Comparison of ENCODE assay signal across 39 cellular contexts in genomic region chr5:90066920-90067319, GRCh38.
"Had no signal": no experiment of that assay in that cellular context is flagged by ENCODE, and none has a peak within 500 bp of the region (broad histone marks: within the 10 kb centered on the region; RNA-seq: fewer than 3 reads in every experiment).

No MANE protein-coding gene starts in this region.

- H3K27me3 ChIP-seq: adrenal gland, body of pancreas, brain microvascular endothelial cell, breast epithelium, cardiac muscle cell had no signal

- H3K27ac Mint-ChIP-seq: activated naive CD4-positive, alpha-beta T cell treated with anti-CD3 and anti-CD28 coated beads for 36 hours; activated naive CD4-positive, alpha-beta T cell treated with anti-CD3 and anti-CD28 coated beads, Interleukin-2, amount 10 ng/mL, durations not matched to agents 7 days and 5 days; activated naive CD4-positive, alpha-beta T cell treated with anti-CD3 and anti-CD28 coated beads, Interleukin-2, amount 50 U/mL, for 24 hours; activated naive CD4-positive, alpha-beta T cell treated with anti-CD3 and anti-CD28 coated beads, Interleukin-2, amount 50 U/mL, for 72 hours; activated naive CD8-positive, alpha-beta T cell; activated naive CD8-positive, alpha-beta T cell treated with anti-CD3 and anti-CD28 coated beads for 36 hours; activated naive CD8-positive, alpha-beta T cell treated with anti-CD3 and anti-CD28 coated beads, Interleukin-2, amount 10 ng/mL, durations not matched to agents 7 days and 5 days; activated naive CD8-positive, alpha-beta T cell treated with anti-CD3 and anti-CD28 coated beads, Interleukin-2, amount 50 U/mL, for 24 hours; activated T-cell treated with anti-CD3 and anti-CD28 coated beads, Interleukin-2, amount 50 U/mL, for 24 hours; activated T-cell treated with anti-CD3 and anti-CD28 coated beads, Interleukin-2, amount 50 U/mL, for 72 hours; activated T-helper 1 cell treated with anti-CD3 and anti-CD28 coated beads, Interleukin-12 subunit alpha, Interleukin-12 subunit beta, Interleukin-2, Interleukin-4 antibody, amounts not matched to agents 30 ng/mL and 10 ng/mL and 1 ng/mL, durations not matched to agents 14 hours and 24 hours and 36 hours; activated T-helper 17 cell treated with anti-CD3 and anti-CD28 coated beads, Interleukin-2, amount 50 U/mL, for 72 hours; activated T-helper 2 cell treated with anti-CD3 and anti-CD28 coated beads, Interferon-gamma antibody, Interleukin-2, Interleukin-4, amounts not matched to agents 10 μg/mL and 5 μg/mL and 100 μg/mL, durations not matched to agents 14 hours and 24 hours and 36 hours; brain had no signal

- H3K9me3 Mint-ChIP-seq: activated T-helper 1 cell treated with anti-CD3 and anti-CD28 coated beads, Interleukin-12 subunit alpha, Interleukin-12 subunit beta, Interleukin-2, Interleukin-4 antibody, amounts not matched to agents 30 ng/mL and 10 ng/mL and 1 ng/mL, durations not matched to agents 14 hours and 24 hours and 36 hours had no signal

- H3K4me1 ChIP-seq: adrenal gland, body of pancreas, breast epithelium had no signal

- ATAC-seq: activated naive CD4-positive, alpha-beta T cell treated with anti-CD3 and anti-CD28 coated beads, Interleukin-2, amount 50 U/mL, for 72 hours; activated naive CD8-positive, alpha-beta T cell treated with anti-CD3 and anti-CD28 coated beads, Interleukin-2, amount 50 U/mL, for 24 hours; activated T-cell treated with anti-CD3 and anti-CD28 coated beads, Interleukin-2, amount 50 U/mL, for 4 hours; activated T-cell treated with anti-CD3 and anti-CD28 coated beads, Interleukin-2, amount 50 U/mL, for 72 hours; activated T-helper 17 cell treated with anti-CD3 and anti-CD28 coated beads, Interleukin-2, amount 50 U/mL, for 72 hours; body of pancreas had no signal

- H3K36me3 ChIP-seq: adrenal gland, brain microvascular endothelial cell, breast epithelium, cardiac muscle cell had no signal

- H3K4me3 ChIP-seq: adrenal gland, body of pancreas, breast epithelium, cardiac muscle cell had no signal

- H3K4me3 Mint-ChIP-seq: activated naive CD4-positive, alpha-beta T cell treated with anti-CD3 and anti-CD28 coated beads for 36 hours; activated naive CD4-positive, alpha-beta T cell treated with anti-CD3 and anti-CD28 coated beads, Interleukin-2, amount 10 ng/mL, durations not matched to agents 7 days and 5 days; activated naive CD4-positive, alpha-beta T cell treated with anti-CD3 and anti-CD28 coated beads, Interleukin-2, amount 50 U/mL, for 24 hours; activated naive CD8-positive, alpha-beta T cell; activated naive CD8-positive, alpha-beta T cell treated with anti-CD3 and anti-CD28 coated beads for 36 hours; activated naive CD8-positive, alpha-beta T cell treated with anti-CD3 and anti-CD28 coated beads, Interleukin-2, amount 10 ng/mL, durations not matched to agents 7 days and 5 days; activated naive CD8-positive, alpha-beta T cell treated with anti-CD3 and anti-CD28 coated beads, Interleukin-2, amount 50 U/mL, for 24 hours; activated T-cell treated with anti-CD3 and anti-CD28 coated beads, Interleukin-2, amount 50 U/mL, for 24 hours; activated T-cell treated with anti-CD3 and anti-CD28 coated beads, Interleukin-2, amount 50 U/mL, for 4 hours; activated T-cell treated with anti-CD3 and anti-CD28 coated beads, Interleukin-2, amount 50 U/mL, for 72 hours; activated T-helper 1 cell treated with anti-CD3 and anti-CD28 coated beads, Interleukin-12 subunit alpha, Interleukin-12 subunit beta, Interleukin-2, Interleukin-4 antibody, amounts not matched to agents 30 ng/mL and 10 ng/mL and 1 ng/mL, durations not matched to agents 14 hours and 24 hours and 36 hours; activated T-helper 17 cell treated with anti-CD3 and anti-CD28 coated beads, Interleukin-2, amount 50 U/mL, for 72 hours; brain; central memory CD8-positive, alpha-beta T cell had no signal

- H3K27me3 Mint-ChIP-seq: activated naive CD4-positive, alpha-beta T cell treated with anti-CD3 and anti-CD28 coated beads, Interleukin-2, amount 10 ng/mL, durations not matched to agents 7 days and 5 days; activated naive CD4-positive, alpha-beta T cell treated with anti-CD3 and anti-CD28 coated beads, Interleukin-2, amount 50 U/mL, for 24 hours; activated naive CD8-positive, alpha-beta T cell; activated naive CD8-positive, alpha-beta T cell treated with anti-CD3 and anti-CD28 coated beads for 36 hours; activated naive CD8-positive, alpha-beta T cell treated with anti-CD3 and anti-CD28 coated beads, Interleukin-2, amount 10 ng/mL, durations not matched to agents 7 days and 5 days; activated naive CD8-positive, alpha-beta T cell treated with anti-CD3 and anti-CD28 coated beads, Interleukin-2, amount 50 U/mL, for 24 hours; activated T-cell treated with anti-CD3 and anti-CD28 coated beads, Interleukin-2, amount 50 U/mL, for 24 hours; activated T-helper 17 cell treated with anti-CD3 and anti-CD28 coated beads, Interleukin-2, amount 50 U/mL, for 72 hours; central memory CD8-positive, alpha-beta T cell had no signal

- FAIRE-seq: astrocyte, bronchial epithelial cell had no signal

- H3K27ac ChIP-seq: adrenal gland, body of pancreas, brain microvascular endothelial cell, breast epithelium, cardiac muscle cell had no signal

- H3K36me3 Mint-ChIP-seq: activated naive CD4-positive, alpha-beta T cell treated with anti-CD3 and anti-CD28 coated beads, Interleukin-2, amount 10 ng/mL, durations not matched to agents 7 days and 5 days; activated naive CD4-positive, alpha-beta T cell treated with anti-CD3 and anti-CD28 coated beads, Interleukin-2, amount 50 U/mL, for 24 hours; activated naive CD4-positive, alpha-beta T cell treated with anti-CD3 and anti-CD28 coated beads, Interleukin-2, amount 50 U/mL, for 72 hours; activated naive CD8-positive, alpha-beta T cell; activated naive CD8-positive, alpha-beta T cell treated with anti-CD3 and anti-CD28 coated beads for 36 hours; activated naive CD8-positive, alpha-beta T cell treated with anti-CD3 and anti-CD28 coated beads, Interleukin-2, amount 10 ng/mL, durations not matched to agents 7 days and 5 days; brain had no signal

- H3K4me1 Mint-ChIP-seq: activated naive CD4-positive, alpha-beta T cell treated with anti-CD3 and anti-CD28 coated beads, Interleukin-2, amount 10 ng/mL, durations not matched to agents 7 days and 5 days; activated naive CD4-positive, alpha-beta T cell treated with anti-CD3 and anti-CD28 coated beads, Interleukin-2, amount 50 U/mL, for 24 hours; activated naive CD8-positive, alpha-beta T cell treated with anti-CD3 and anti-CD28 coated beads for 36 hours; activated naive CD8-positive, alpha-beta T cell treated with anti-CD3 and anti-CD28 coated beads, Interleukin-2, amount 10 ng/mL, durations not matched to agents 7 days and 5 days; activated naive CD8-positive, alpha-beta T cell treated with anti-CD3 and anti-CD28 coated beads, Interleukin-2, amount 50 U/mL, for 24 hours; activated T-helper 17 cell treated with anti-CD3 and anti-CD28 coated beads, Interleukin-2, amount 50 U/mL, for 72 hours; brain; central memory CD8-positive, alpha-beta T cell had no signal

- DNase-seq: activated effector memory CD4-positive, alpha-beta T cell treated with anti-CD3 and anti-CD28 coated beads, Interleukin-2, amount 50 U/mL, for 16 hours; activated effector memory CD4-positive, alpha-beta T cell treated with Interleukin-2 at 50 U/mL for 16 hours; activated gamma-delta T cell; activated gamma-delta T cell treated with Interleukin-2 at 50 U/mL for 16 hours; activated naive CD4-positive, alpha-beta T cell; activated naive CD4-positive, alpha-beta T cell treated with anti-CD3 and anti-CD28 coated beads for 36 hours; activated naive CD4-positive, alpha-beta T cell treated with anti-CD3 and anti-CD28 coated beads, Interleukin-2, amount 10 ng/mL, durations not matched to agents 7 days and 5 days; activated naive CD4-positive, alpha-beta T cell treated with anti-CD3 and anti-CD28 coated beads, Interleukin-2, amount 50 U/mL, for 16 hours; activated naive CD4-positive, alpha-beta T cell treated with Interleukin-2 at 50 U/mL for 16 hours; activated naive CD8-positive, alpha-beta T cell treated with anti-CD3 and anti-CD28 coated beads for 36 hours; activated naive CD8-positive, alpha-beta T cell treated with anti-CD3 and anti-CD28 coated beads, Interleukin-2, amount 10 ng/mL, durations not matched to agents 7 days and 5 days; activated naive CD8-positive, alpha-beta T cell treated with anti-CD3 and anti-CD28 coated beads, Interleukin-2, amount 50 U/mL, for 24 hours; activated T-cell treated with anti-CD3 and anti-CD28 coated beads, Interleukin-2, amount 50 U/mL, for 1 hour; activated T-cell treated with anti-CD3 and anti-CD28 coated beads, Interleukin-2, amount 50 U/mL, for 24 hours; activated T-cell treated with anti-CD3 and anti-CD28 coated beads, Interleukin-2, amount 50 U/mL, for 4 hours; activated T-cell treated with anti-CD3 and anti-CD28 coated beads, Interleukin-2, amount 50 U/mL, for 48 hours; activated T-cell treated with anti-CD3 and anti-CD28 coated beads, Interleukin-2, amount 50 U/mL, for 72 hours; adrenal gland; amniotic stem cell; amygdala; anterior cingulate cortex; aorta; body of pancreas; brain microvascular endothelial cell; caudate nucleus; central memory CD4-positive, alpha-beta T cell; cerebellar nuclear complex had no signal

- H3K9me3 ChIP-seq: adrenal gland, body of pancreas had no signal
